Comparison of ENCODE assay signal across 20 cellular contexts in genomic region chr5:147406636-147407035, GRCh38.
DNase-seq lines count a peak whose midpoint lies in the region; ATAC-seq and TF ChIP-seq lines count a peak whose summit lies in the region.
"Had no signal": no experiment of that assay in that cellular context is flagged by ENCODE, and none has a peak within 500 bp of the region (broad histone marks: within the 10 kb centered on the region; RNA-seq: fewer than 3 reads in every experiment).

No MANE protein-coding gene starts in this region.

- no peak overlapping the region for H3K4me3 Mint-ChIP-seq in HFFc6
- no peak overlapping the region for H3K4me3 Mint-ChIP-seq in activated CD4-positive, alpha-beta T cell treated with anti-CD3 and anti-CD28 coated beads, Interleukin-2, amount 10 ng/mL, durations not matched to agents 7 days and 5 days
- H3K4me3 Mint-ChIP-seq: activated CD4-positive, alpha-beta T cell treated with anti-CD3 and anti-CD28 coated beads for 36 hours; neural crest cell had no signal

- POLR2A ChIA-PET in activated CD4-positive, alpha-beta T cell treated with anti-CD3 and anti-CD28 coated beads, Interleukin-2, amount 10 ng/mL, durations not matched to agents 7 days and 5 days (lab: Charles Lee): no interaction called here

- in situ Hi-C loops in brain microvascular endothelial cell (cut with HindIII; ENCODE audit: low pct_ligation_motif_present, low sequenced_read_pairs): no loop called here

- TF ChIP-seq CTCF in HFFc6 (IDR thresholded peaks at IDR 0.05) (no peak), brain microvascular endothelial cell (IDR thresholded peaks at IDR 0.05; ENCODE audit: low read depth, low read length, missing control alignments) (no peak), thoracic aorta (IDR thresholded peaks at IDR 0.05) (no peak)

- H3K4me1 ChIP-seq in muscle layer of colon (ENCODE audit: insufficient read depth, low read length) (peaks cover 64% of the 10 kb centered on the region), thoracic aorta (ENCODE audit: control insufficient read depth in 1 of 2, low read depth in 2 of 2) (peaks cover 55 to 86% of the 10 kb centered on the region in 2 donors)
- H3K4me1 ChIP-seq: right lobe of liver had no signal

- peaks cover 2% of the 10 kb centered on the region for H3K27me3 Mint-ChIP-seq in HFFc6 (ENCODE audit: insufficient read depth)
- H3K27me3 Mint-ChIP-seq in activated CD4-positive, alpha-beta T cell treated with anti-CD3 and anti-CD28 coated beads, Interleukin-2, amount 10 ng/mL, durations not matched to agents 7 days and 5 days: no peaks in the 10 kb centered on the region
- H3K27me3 Mint-ChIP-seq: activated CD4-positive, alpha-beta T cell treated with anti-CD3 and anti-CD28 coated beads for 36 hours had no signal

- H3K4me1 Mint-ChIP-seq in HFFc6 (ENCODE audit: low read depth): peaks cover 55% of the 10 kb centered on the region
- H3K4me1 Mint-ChIP-seq in activated CD4-positive, alpha-beta T cell treated with anti-CD3 and anti-CD28 coated beads, Interleukin-2, amount 10 ng/mL, durations not matched to agents 7 days and 5 days: no peaks in the 10 kb centered on the region
- H3K4me1 Mint-ChIP-seq: activated CD4-positive, alpha-beta T cell treated with anti-CD3 and anti-CD28 coated beads for 36 hours; neural crest cell had no signal

- ATAC-seq in thoracic aorta (ENCODE audit: insufficient number of reproducible peaks, low FRiP score, low read depth) (no peak), HG03108 (IDR thresholded peaks at IDR 0.05; ENCODE audit: unreplicated experiment) (no peak), GM21786 (IDR thresholded peaks at IDR 0.05; ENCODE audit: unreplicated experiment) (no peak), GM21423 (IDR thresholded peaks at IDR 0.05; ENCODE audit: unreplicated experiment) (no peak)
- ATAC-seq: activated CD4-positive, alpha-beta T cell treated with anti-CD3 and anti-CD28 coated beads for 36 hours had no signal

- no peak for DNase-seq in HFFc6
- DNase-seq in brain microvascular endothelial cell: no peak
- no peak for DNase-seq in thoracic aorta (ENCODE audit: low spot score)
- DNase-seq in activated CD4-positive, alpha-beta T cell treated with anti-CD3 and anti-CD28 coated beads, Interleukin-2, amount 10 ng/mL, durations not matched to agents 7 days and 5 days: no peak
- DNase-seq: activated CD4-positive, alpha-beta T cell treated with anti-CD3 and anti-CD28 coated beads for 36 hours; activated CD8-positive, alpha-beta memory T cell treated with anti-CD3 and anti-CD28 coated beads, Interleukin-2, amount 50 U/mL, for 48 hours; activated gamma-delta T cell treated with Interleukin-2 at 50 U/mL for 16 hours; C1 segment of cervical spinal cord; DMS 273 treated with DMSO at 0.1 percent for 48 hours; islet precursor cell; NCI-H1092 treated with DMSO at 0.1 percent for 48 hours; NCI-H2171; NCI-H748 treated with DMSO at 0.1 percent for 48 hours; right lobe of liver; stimulated activated CD4-positive, alpha-beta T cell treated with anti-CD3 and anti-CD28 coated beads, Interleukin-2, amount 100 ng/mL, for 48 hours had no signal

- H3K27ac Mint-ChIP-seq in HFFc6: peak overlapping the region; percentile 33; the same call in 1 of the 2 replicates
- no peak overlapping the region for H3K27ac Mint-ChIP-seq in activated CD4-positive, alpha-beta T cell treated with anti-CD3 and anti-CD28 coated beads, Interleukin-2, amount 10 ng/mL, durations not matched to agents 7 days and 5 days
- H3K27ac Mint-ChIP-seq: activated CD4-positive, alpha-beta T cell treated with anti-CD3 and anti-CD28 coated beads for 36 hours had no signal

- H3K27me3 ChIP-seq in brain microvascular endothelial cell (replicated peaks): no peaks in the 10 kb centered on the region
- no peaks in the 10 kb centered on the region for H3K27me3 ChIP-seq in muscle layer of colon (ENCODE audit: control insufficient read depth in 1 of 2, insufficient read depth in 2 of 2, low read length in 2 of 2)
- H3K27me3 ChIP-seq in thoracic aorta (replicated peaks; ENCODE audit: insufficient read depth): no peaks in the 10 kb centered on the region
- H3K27me3 ChIP-seq: right lobe of liver had no signal

- CTCF ChIA-PET in activated CD4-positive, alpha-beta T cell treated with anti-CD3 and anti-CD28 coated beads, Interleukin-2, amount 10 ng/mL, durations not matched to agents 7 days and 5 days (lab: Charles Lee): no interaction called here

- no peaks in the 10 kb centered on the region for H3K9me3 Mint-ChIP-seq in HFFc6
- no peaks in the 10 kb centered on the region for H3K9me3 Mint-ChIP-seq in activated CD4-positive, alpha-beta T cell treated with anti-CD3 and anti-CD28 coated beads, Interleukin-2, amount 10 ng/mL, durations not matched to agents 7 days and 5 days
- H3K9me3 Mint-ChIP-seq: neural crest cell had no signal

- H3K27ac ChIP-seq in brain microvascular endothelial cell (peak overlapping the region; percentile 54), muscle layer of colon (ENCODE audit: low read depth, low read length) (peak overlapping the region; percentile 31), thoracic aorta (peak overlapping the region; percentile 95 to 96)
- H3K27ac ChIP-seq: right lobe of liver had no signal

- H3K36me3 Mint-ChIP-seq in HFFc6 (ENCODE audit: low read depth): peaks cover 21% of the 10 kb centered on the region
- H3K36me3 Mint-ChIP-seq in activated CD4-positive, alpha-beta T cell treated with anti-CD3 and anti-CD28 coated beads, Interleukin-2, amount 10 ng/mL, durations not matched to agents 7 days and 5 days (ENCODE audit: low read depth): no peaks in the 10 kb centered on the region

- H3K36me3 ChIP-seq in brain microvascular endothelial cell (replicated peaks): no peaks in the 10 kb centered on the region
- peaks cover 79% of the 10 kb centered on the region for H3K36me3 ChIP-seq in muscle layer of colon (ENCODE audit: insufficient read depth, low read length)
- peaks cover 10% of the 10 kb centered on the region for H3K36me3 ChIP-seq in thoracic aorta
- H3K36me3 ChIP-seq: right lobe of liver had no signal

- H3K9ac ChIP-seq in muscle layer of colon (ENCODE audit: low read length): no peak overlapping the region

- no peaks in the 10 kb centered on the region for H3K9me3 ChIP-seq in muscle layer of colon (ENCODE audit: low read length)
- no peaks in the 10 kb centered on the region for H3K9me3 ChIP-seq in thoracic aorta
- H3K9me3 ChIP-seq: right lobe of liver had no signal

- H3K4me3 ChIP-seq in brain microvascular endothelial cell (ENCODE audit: low read depth, low read length) (no peak overlapping the region), muscle layer of colon (ENCODE audit: low read depth in 1 of 2, low read length in 2 of 2) (no peak overlapping the region), thoracic aorta (no peak overlapping the region)
- H3K4me3 ChIP-seq: right lobe of liver had no signal

Comparison
In these comparisons a context has a peak if more than half of its experiments do, and no peak if none do; other contexts are left out.
1. H3K27ac ChIP-seq: peak in every context shown above with its lines; median percentile 96 in thoracic aorta; 54 in brain microvascular endothelial cell; 31 in muscle layer of colon.